8 cellular contexts compared by ENCODE assay signal in the genomic region with DNA sequence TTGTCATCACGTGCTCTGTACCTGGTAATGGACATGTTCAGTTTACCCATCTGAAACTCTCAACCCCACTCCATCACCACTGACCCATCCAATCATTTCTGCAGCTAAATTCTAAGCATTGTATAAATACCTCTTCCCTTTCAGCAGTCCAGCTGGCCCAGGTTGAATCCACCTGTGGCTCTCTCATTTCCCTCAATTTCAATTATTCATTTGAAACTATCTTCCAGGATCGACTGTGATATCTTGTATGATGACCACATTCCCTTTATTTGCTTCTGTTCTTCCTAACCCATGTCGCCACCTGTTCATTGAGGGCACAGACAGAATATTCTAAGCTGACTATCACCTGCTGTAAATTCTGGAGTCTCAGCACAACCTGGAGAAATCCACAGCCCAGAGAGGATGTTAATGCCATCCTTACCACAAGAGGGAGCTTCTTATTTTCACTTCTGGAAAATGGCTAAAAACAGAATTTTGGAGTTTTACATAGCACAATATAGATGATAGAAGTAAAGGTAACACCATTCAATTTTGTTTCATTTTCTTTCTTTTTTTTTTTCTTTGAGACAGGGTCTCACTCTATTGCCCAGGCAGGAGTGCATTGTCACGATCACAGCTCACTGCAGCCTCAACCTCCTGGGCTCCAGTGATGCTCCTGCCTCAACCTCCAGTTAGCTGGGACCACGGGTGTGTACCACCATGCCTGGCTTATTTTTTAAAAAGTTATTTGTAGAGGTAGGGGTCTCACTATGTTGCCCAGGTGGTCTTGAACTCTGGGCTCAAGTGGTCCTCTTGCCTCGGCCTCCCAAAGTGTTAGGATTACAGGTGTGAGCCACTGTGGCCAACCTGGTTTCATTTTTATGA. TPM values are rescaled to one million over a fixed set of nuclear protein-coding genes. Genes with fewer than 3 reads are reported as not detected.
DNase-seq lines count a peak whose midpoint lies in the region; ATAC-seq, FAIRE-seq and TF ChIP-seq lines count a peak whose summit lies in the region.

No MANE protein-coding gene starts in this region.

- no peak overlapping the region for H2AFZ ChIP-seq in astrocyte (ENCODE audit: low read depth, low read length)

- no peak overlapping the region for H3K27ac Mint-ChIP-seq in astrocyte (ENCODE audit: unreplicated experiment)

- H3K27me3 Mint-ChIP-seq in astrocyte (ENCODE audit: low read depth, unreplicated experiment), result peaks cover 9% of the 10 kb centered on the region
- H3K27me3 Mint-ChIP-seq in activated T-cell treated with anti-CD3 and anti-CD28 coated beads, Interleukin-2, amount 50 U/mL, for 4 hours (ENCODE audit: low read depth), result peaks cover 17% of the 10 kb centered on the region

- no peaks in the 10 kb centered on the region for H3K36me3 Mint-ChIP-seq in astrocyte (ENCODE audit: low read depth, unreplicated experiment)
- no peaks in the 10 kb centered on the region for H3K36me3 Mint-ChIP-seq in activated T-cell treated with anti-CD3 and anti-CD28 coated beads, Interleukin-2, amount 50 U/mL, for 4 hours (ENCODE audit: insufficient read depth)

- no peak overlapping the region for H3K27ac ChIP-seq in astrocyte (ENCODE audit: low read depth, low read length)
- no peak overlapping the region for H3K27ac ChIP-seq in liver (ENCODE audit: low read depth in 1 of 2, low read length in 2 of 2)

- WGBS in liver, result 66% methylated on average over 6 of the region's 6 CpGs

- peak; percentile 13 for DNase-seq in activated CD4-positive, alpha-beta T cell treated with anti-CD3 and anti-CD28 coated beads for 48 hours
- DNase-seq in activated CD4-positive, alpha-beta T cell treated with anti-CD3 and anti-CD28 coated beads, Interleukin-2, amount 50 U/mL, for 1 hour, result no peak
- DNase-seq in NCI-H1048 (lab: John Stamatoyannopoulos, UW) (peak; percentile 14), astrocyte (ENCODE audit: low read depth) (peak; percentile 20), NCI-H1436 treated with DMSO at 0.1 percent for 48 hours (lab: John Stamatoyannopoulos, UW) (no peak)
- no peak for DNase-seq in activated T-cell treated with anti-CD3 and anti-CD28 coated beads, Interleukin-2, amount 50 U/mL, for 4 hours

- ATAC-seq in activated T-cell treated with anti-CD3 and anti-CD28 coated beads, Interleukin-2, amount 50 U/mL, for 4 hours, result no peak
- no peak for ATAC-seq in HG03135 (IDR thresholded peaks at IDR 0.05; ENCODE audit: unreplicated experiment)

- no peaks in the 10 kb centered on the region for H3K9me3 ChIP-seq in astrocyte (ENCODE audit: insufficient read depth, low read depth, low read length)
- no peaks in the 10 kb centered on the region for H3K9me3 ChIP-seq in liver (ENCODE audit: control insufficient read depth in 4 of 4, low read length in 3 of 4)

- H3K4me1 Mint-ChIP-seq in astrocyte (ENCODE audit: low read depth, unreplicated experiment), result no peaks in the 10 kb centered on the region
- H3K4me1 Mint-ChIP-seq in activated T-cell treated with anti-CD3 and anti-CD28 coated beads, Interleukin-2, amount 50 U/mL, for 4 hours (ENCODE audit: low read depth), result peaks cover 1% of the 10 kb centered on the region

- H3K27me3 ChIP-seq in astrocyte (ENCODE audit: insufficient read depth, low read length) (no peaks in the 10 kb centered on the region), liver (ENCODE audit: control insufficient read depth in 4 of 4, insufficient read depth in 4 of 4, low read length in 3 of 4) (no peaks in the 10 kb centered on the region)

- no peak overlapping the region for H3K4me3 Mint-ChIP-seq in astrocyte (ENCODE audit: unreplicated experiment)
- no peak overlapping the region for H3K4me3 Mint-ChIP-seq in activated T-cell treated with anti-CD3 and anti-CD28 coated beads, Interleukin-2, amount 50 U/mL, for 4 hours

- H3K4me3 ChIP-seq in astrocyte (ENCODE audit: insufficient read depth, low read depth, low read length), result no peak overlapping the region
- H3K4me3 ChIP-seq in liver (ENCODE audit: low read depth in 1 of 3, low read length in 3 of 3), result no peak overlapping the region

- H3K36me3 ChIP-seq in astrocyte (ENCODE audit: insufficient read depth, low read length) (no peaks in the 10 kb centered on the region), liver (ENCODE audit: control insufficient read depth in 4 of 4, insufficient read depth in 3 of 4, low read depth in 1 of 4, low read length in 3 of 4) (no peaks in the 10 kb centered on the region)

- H3K4me2 ChIP-seq in astrocyte (ENCODE audit: low read length), result no peak overlapping the region

- H4K20me1 ChIP-seq in astrocyte (ENCODE audit: insufficient read depth, low read length), result no peaks in the 10 kb centered on the region

- FAIRE-seq in astrocyte (lab: Jason Lieb, UNC), result no peak

- TF ChIP-seq RAD21 in liver (IDR thresholded peaks at IDR 0.05), result peak; percentile 77 to 83

- H3K79me2 ChIP-seq in astrocyte (ENCODE audit: insufficient read depth, low read length), result no peaks in the 10 kb centered on the region

- H3K4me1 ChIP-seq in astrocyte (ENCODE audit: insufficient read depth, low read length) (no peaks in the 10 kb centered on the region), liver (ENCODE audit: control insufficient read depth in 4 of 4, insufficient read depth in 4 of 4, low read length in 3 of 4) (peaks cover 0 to under 1% (median under 1%) of the 10 kb centered on the region in 4 donors)

- peaks cover 10% of the 10 kb centered on the region for H3K9me3 Mint-ChIP-seq in astrocyte (ENCODE audit: unreplicated experiment)
- H3K9me3 Mint-ChIP-seq in activated T-cell treated with anti-CD3 and anti-CD28 coated beads, Interleukin-2, amount 50 U/mL, for 4 hours, result no peaks in the 10 kb centered on the region

- H3K9ac ChIP-seq in astrocyte (ENCODE audit: low read length) (no peak overlapping the region), liver (ENCODE audit: low read depth in 1 of 2, low read length in 2 of 2) (no peak overlapping the region)

- peak; percentile 79 for TF ChIP-seq CTCF in astrocyte (IDR thresholded peaks at IDR 0.05; ENCODE audit: insufficient read depth, low read depth, low read length)
- TF ChIP-seq CTCF in liver (IDR thresholded peaks at IDR 0.05; ENCODE audit: low read depth, low read length, missing input control), result peak; percentile 76

TF ChIP-seq in liver, 16 proteins besides CTCF, POLR2A, EP300 and RAD21:
- TF ChIP-seq FOXA1 (IDR thresholded peaks at IDR 0.05), result no peak
- TF ChIP-seq MAX (IDR thresholded peaks at IDR 0.05), result no peak
- TF ChIP-seq, protein P1, sequence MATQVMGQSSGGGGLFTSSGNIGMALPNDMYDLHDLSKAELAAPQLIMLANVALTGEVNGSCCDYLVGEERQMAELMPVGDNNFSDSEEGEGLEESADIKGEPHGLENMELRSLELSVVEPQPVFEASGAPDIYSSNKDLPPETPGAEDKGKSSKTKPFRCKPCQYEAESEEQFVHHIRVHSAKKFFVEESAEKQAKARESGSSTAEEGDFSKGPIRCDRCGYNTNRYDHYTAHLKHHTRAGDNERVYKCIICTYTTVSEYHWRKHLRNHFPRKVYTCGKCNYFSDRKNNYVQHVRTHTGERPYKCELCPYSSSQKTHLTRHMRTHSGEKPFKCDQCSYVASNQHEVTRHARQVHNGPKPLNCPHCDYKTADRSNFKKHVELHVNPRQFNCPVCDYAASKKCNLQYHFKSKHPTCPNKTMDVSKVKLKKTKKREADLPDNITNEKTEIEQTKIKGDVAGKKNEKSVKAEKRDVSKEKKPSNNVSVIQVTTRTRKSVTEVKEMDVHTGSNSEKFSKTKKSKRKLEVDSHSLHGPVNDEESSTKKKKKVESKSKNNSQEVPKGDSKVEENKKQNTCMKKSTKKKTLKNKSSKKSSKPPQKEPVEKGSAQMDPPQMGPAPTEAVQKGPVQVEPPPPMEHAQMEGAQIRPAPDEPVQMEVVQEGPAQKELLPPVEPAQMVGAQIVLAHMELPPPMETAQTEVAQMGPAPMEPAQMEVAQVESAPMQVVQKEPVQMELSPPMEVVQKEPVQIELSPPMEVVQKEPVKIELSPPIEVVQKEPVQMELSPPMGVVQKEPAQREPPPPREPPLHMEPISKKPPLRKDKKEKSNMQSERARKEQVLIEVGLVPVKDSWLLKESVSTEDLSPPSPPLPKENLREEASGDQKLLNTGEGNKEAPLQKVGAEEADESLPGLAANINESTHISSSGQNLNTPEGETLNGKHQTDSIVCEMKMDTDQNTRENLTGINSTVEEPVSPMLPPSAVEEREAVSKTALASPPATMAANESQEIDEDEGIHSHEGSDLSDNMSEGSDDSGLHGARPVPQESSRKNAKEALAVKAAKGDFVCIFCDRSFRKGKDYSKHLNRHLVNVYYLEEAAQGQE (IDR thresholded peaks at IDR 0.05), result no peak
- TF ChIP-seq, protein P2, sequence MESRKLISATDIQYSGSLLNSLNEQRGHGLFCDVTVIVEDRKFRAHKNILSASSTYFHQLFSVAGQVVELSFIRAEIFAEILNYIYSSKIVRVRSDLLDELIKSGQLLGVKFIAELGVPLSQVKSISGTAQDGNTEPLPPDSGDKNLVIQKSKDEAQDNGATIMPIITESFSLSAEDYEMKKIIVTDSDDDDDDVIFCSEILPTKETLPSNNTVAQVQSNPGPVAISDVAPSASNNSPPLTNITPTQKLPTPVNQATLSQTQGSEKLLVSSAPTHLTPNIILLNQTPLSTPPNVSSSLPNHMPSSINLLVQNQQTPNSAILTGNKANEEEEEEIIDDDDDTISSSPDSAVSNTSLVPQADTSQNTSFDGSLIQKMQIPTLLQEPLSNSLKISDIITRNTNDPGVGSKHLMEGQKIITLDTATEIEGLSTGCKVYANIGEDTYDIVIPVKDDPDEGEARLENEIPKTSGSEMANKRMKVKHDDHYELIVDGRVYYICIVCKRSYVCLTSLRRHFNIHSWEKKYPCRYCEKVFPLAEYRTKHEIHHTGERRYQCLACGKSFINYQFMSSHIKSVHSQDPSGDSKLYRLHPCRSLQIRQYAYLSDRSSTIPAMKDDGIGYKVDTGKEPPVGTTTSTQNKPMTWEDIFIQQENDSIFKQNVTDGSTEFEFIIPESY (IDR thresholded peaks at IDR 0.05), result no peak
- no peak for TF ChIP-seq ATF3 (IDR thresholded peaks at IDR 0.05)
- no peak for TF ChIP-seq HNF4A (conservative IDR thresholded peaks at IDR 0.05)
- no peak for TF ChIP-seq SP1 (IDR thresholded peaks at IDR 0.05)
- no peak for TF ChIP-seq FOXA2 (IDR thresholded peaks at IDR 0.05)
- TF ChIP-seq GABPA (IDR thresholded peaks at IDR 0.05 in 1 of 2, conservative IDR thresholded peaks at IDR 0.05 in 1 of 2), result no peak

RNA-seq across cellular contexts. Expression of gene ZNF823, which starts 38.6 kb away (rescaled TPM):
- total RNA-seq in astrocyte (2.2 and 5.4 TPM in 2 replicates), liver (1 to 10 TPM; 3.1 to 6.4 TPM)
- 1 to 10 TPM; 2.4 to 3.0 TPM for polyA plus RNA-seq in liver
- 1 to 10 TPM; 1.3 to 2.9 (median 1.3) TPM for total RNA-seq in activated T-cell treated with anti-CD3 and anti-CD28 coated beads, Interleukin-2, amount 50 U/mL, for 4 hours

Comparison
In these comparisons a context has a peak if more than half of its experiments do, and no peak if none do; other contexts are left out.
1. DNase-seq: peak in activated CD4-positive, alpha-beta T cell treated with anti-CD3 and anti-CD28 coated beads for 48 hours (single experiment), NCI-H1048 (single experiment) and astrocyte (single experiment); none in activated CD4-positive, alpha-beta T cell treated with anti-CD3 and anti-CD28 coated beads, Interleukin-2, amount 50 U/mL, for 1 hour (single experiment), activated T-cell treated with anti-CD3 and anti-CD28 coated beads, Interleukin-2, amount 50 U/mL, for 4 hours (single experiment) and NCI-H1436 treated with DMSO at 0.1 percent for 48 hours (single experiment).